Comparison of ENCODE assay signal across 1 cellular context in genomic region chr4:6747690-6748068, GRCh38.
TF ChIP-seq lines count a peak whose summit lies in the region.

No MANE protein-coding gene starts in this region.

TF ChIP-seq in liver, 16 proteins besides CTCF, POLR2A, EP300 and RAD21 (continued from another document):
- TF ChIP-seq, protein P1, sequence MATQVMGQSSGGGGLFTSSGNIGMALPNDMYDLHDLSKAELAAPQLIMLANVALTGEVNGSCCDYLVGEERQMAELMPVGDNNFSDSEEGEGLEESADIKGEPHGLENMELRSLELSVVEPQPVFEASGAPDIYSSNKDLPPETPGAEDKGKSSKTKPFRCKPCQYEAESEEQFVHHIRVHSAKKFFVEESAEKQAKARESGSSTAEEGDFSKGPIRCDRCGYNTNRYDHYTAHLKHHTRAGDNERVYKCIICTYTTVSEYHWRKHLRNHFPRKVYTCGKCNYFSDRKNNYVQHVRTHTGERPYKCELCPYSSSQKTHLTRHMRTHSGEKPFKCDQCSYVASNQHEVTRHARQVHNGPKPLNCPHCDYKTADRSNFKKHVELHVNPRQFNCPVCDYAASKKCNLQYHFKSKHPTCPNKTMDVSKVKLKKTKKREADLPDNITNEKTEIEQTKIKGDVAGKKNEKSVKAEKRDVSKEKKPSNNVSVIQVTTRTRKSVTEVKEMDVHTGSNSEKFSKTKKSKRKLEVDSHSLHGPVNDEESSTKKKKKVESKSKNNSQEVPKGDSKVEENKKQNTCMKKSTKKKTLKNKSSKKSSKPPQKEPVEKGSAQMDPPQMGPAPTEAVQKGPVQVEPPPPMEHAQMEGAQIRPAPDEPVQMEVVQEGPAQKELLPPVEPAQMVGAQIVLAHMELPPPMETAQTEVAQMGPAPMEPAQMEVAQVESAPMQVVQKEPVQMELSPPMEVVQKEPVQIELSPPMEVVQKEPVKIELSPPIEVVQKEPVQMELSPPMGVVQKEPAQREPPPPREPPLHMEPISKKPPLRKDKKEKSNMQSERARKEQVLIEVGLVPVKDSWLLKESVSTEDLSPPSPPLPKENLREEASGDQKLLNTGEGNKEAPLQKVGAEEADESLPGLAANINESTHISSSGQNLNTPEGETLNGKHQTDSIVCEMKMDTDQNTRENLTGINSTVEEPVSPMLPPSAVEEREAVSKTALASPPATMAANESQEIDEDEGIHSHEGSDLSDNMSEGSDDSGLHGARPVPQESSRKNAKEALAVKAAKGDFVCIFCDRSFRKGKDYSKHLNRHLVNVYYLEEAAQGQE (IDR thresholded peaks at IDR 0.05) = no peak
- TF ChIP-seq SP1 (IDR thresholded peaks at IDR 0.05) (no peak), HNF4G (IDR thresholded peaks at IDR 0.05) (no peak), GABPA (IDR thresholded peaks at IDR 0.05 in 1 of 2, conservative IDR thresholded peaks at IDR 0.05 in 1 of 2) (no peak), HNF4A (conservative IDR thresholded peaks at IDR 0.05) (no peak), RXRA (IDR thresholded peaks at IDR 0.05) (no peak), TAF1 (conservative IDR thresholded peaks at IDR 0.05) (no peak), NR2F2 (IDR thresholded peaks at IDR 0.05) (no peak)
TF ChIP-seq in liver: peak in this region for 0.
